ENCODE assay signal across 12 cellular contexts in the genomic region with DNA sequence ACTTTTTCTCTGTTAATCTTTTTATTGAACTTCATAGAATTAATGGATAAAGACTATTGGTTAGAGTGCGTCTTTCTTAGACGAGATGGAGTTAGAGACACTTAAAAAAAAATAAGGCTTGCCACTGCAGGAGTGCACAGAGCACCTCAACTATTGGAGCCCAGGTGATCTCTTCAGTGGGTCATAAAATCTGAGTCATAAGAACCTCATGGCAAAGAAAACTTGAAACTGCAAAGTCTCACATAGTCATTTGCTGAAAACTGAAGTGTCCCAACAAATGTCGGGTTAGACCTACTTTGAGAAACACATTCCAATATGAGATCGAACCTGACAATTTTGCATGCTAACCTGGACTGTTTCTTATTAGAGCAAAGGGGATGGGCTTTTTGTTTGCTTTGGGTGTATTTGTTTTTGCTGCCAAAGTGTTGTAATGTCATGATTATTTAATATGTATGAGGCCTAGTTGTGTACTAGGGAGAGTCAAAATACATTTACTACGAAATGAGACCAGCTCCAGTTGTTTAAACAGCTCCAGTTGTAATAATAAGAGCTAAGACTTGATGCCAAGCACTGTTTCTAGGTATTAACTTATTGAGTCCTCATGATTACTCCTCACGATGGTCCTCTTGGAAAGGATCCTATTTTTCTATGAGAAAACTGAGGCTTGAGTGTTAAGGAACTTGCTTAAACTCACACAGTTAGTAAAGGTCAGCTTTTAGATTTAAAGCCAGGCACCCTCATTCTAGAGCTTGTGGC.
A peak's percentile ranks its signal among the peaks of the same experiment; 100 is the strongest.
DNase-seq lines count a peak whose midpoint lies in the region; ATAC-seq and TF ChIP-seq lines count a peak whose summit lies in the region.
"Had no signal": no experiment of that assay in that cellular context is flagged by ENCODE, and none has a peak within 500 bp of the region (broad histone marks: within the 10 kb centered on the region; RNA-seq: fewer than 3 reads in every experiment).

No MANE protein-coding gene starts in this region.

- no peak for TF ChIP-seq POLR2A in adrenal gland (IDR thresholded peaks at IDR 0.05)

- H3K4me1 ChIP-seq in heart right ventricle (peaks cover 0 to 48% (median 29%) of the 10 kb centered on the region in 9 donors), adrenal gland (replicated peaks in 1 of 2) (peaks cover 41 to 55% of the 10 kb centered on the region in 2 donors), mesodermal cell (ENCODE audit: control insufficient read depth, insufficient read depth, low read length, poor library complexity, severe bottlenecking) (peaks cover 18% of the 10 kb centered on the region), urinary bladder (ENCODE audit: insufficient read depth) (peaks cover 1% of the 10 kb centered on the region)

- H3K36me3 ChIP-seq in heart right ventricle (no peaks in the 10 kb centered on the region), adrenal gland (replicated peaks in 1 of 2) (no peaks in the 10 kb centered on the region), mesodermal cell (ENCODE audit: control insufficient read depth, insufficient read depth, low read length) (no peaks in the 10 kb centered on the region), urinary bladder (ENCODE audit: insufficient read depth) (no peaks in the 10 kb centered on the region)
- H3K36me3 ChIP-seq: BE2C, upper lobe of left lung had no signal

- H3K27ac ChIP-seq in heart right ventricle = peak overlapping the region in 9 of 10 donors; percentile 23 to 80 (median 72)
- peak overlapping the region in 4 of 5 donors; percentile 34 to 83 (median 77) for H3K27ac ChIP-seq in adrenal gland
- H3K27ac ChIP-seq in mesodermal cell (ENCODE audit: low read depth, low read length, severe bottlenecking) = peak overlapping the region; percentile 88
- H3K27ac ChIP-seq in urinary bladder (ENCODE audit: low read depth) = peak overlapping the region; percentile 41

- no peaks in the 10 kb centered on the region for H3K27me3 ChIP-seq in heart right ventricle
- no peaks in the 10 kb centered on the region for H3K27me3 ChIP-seq in adrenal gland
- H3K27me3 ChIP-seq: BE2C, upper lobe of left lung had no signal

- intact Hi-C loops in heart right ventricle (cut with DNase I) (loop anchor here in 2 of 10 donors (5.0 to 10.0 kb wide), 2 partner anchors 63 to 65 kb away; a partner anchor contains a TSS), left ventricle myocardium superior (cut with micrococcal nuclease) (no loop called here), adrenal gland (cut with DNase I) (no loop called here)

- DNase-seq in heart right ventricle = no peak
- DNase-seq in left ventricle myocardium superior = no peak
- no peak for DNase-seq in adrenal gland
- DNase-seq in SIG-M5 (lab: John Stamatoyannopoulos, UW) = no peak
- DNase-seq in stimulated activated naive CD8-positive, alpha-beta T cell treated with anti-CD3 and anti-CD28 coated beads, Interleukin-15, Interleukin-2, amounts not matched to agents 100 U/mL and 50 U/mL, for 24 hours = no peak
- DNase-seq: activated CD4-positive, CD25-positive, alpha-beta regulatory T cell treated with anti-CD3 and anti-CD28 coated beads, Interleukin-2, amount 50 U/mL, for 72 hours; activated naive CD4-positive, alpha-beta T cell had no signal

- H3K9me3 ChIP-seq in heart right ventricle = no peaks in the 10 kb centered on the region
- H3K9me3 ChIP-seq in adrenal gland (replicated peaks in 1 of 3) = no peaks in the 10 kb centered on the region
- no peaks in the 10 kb centered on the region for H3K9me3 ChIP-seq in mesodermal cell (ENCODE audit: control insufficient read depth, low read length)
- H3K9me3 ChIP-seq: BE2C, upper lobe of left lung had no signal

- ATAC-seq in heart right ventricle (no peak), left ventricle myocardium superior (no peak), HG03196 (IDR thresholded peaks at IDR 0.05; ENCODE audit: unreplicated experiment) (no peak)
- ATAC-seq in stimulated activated naive CD8-positive, alpha-beta T cell treated with anti-CD3 and anti-CD28 coated beads, Interleukin-15, Interleukin-2, amounts not matched to agents 100 U/mL and 50 U/mL, for 24 hours = no peak

- no peak for TF ChIP-seq CTCF in heart right ventricle (IDR thresholded peaks at IDR 0.05)
- no peak for TF ChIP-seq CTCF in adrenal gland (IDR thresholded peaks at IDR 0.05)

- 75 to 78% methylated on average over 6 of the region's 6 CpGs for WGBS in heart right ventricle, 2 donors
- WGBS in adrenal gland, 4 donors = 71 to 84% (median 80%) methylated on average over 6 of the region's 6 CpGs
- WGBS in mesodermal cell (ENCODE audit: insufficient coverage in 2 of 2), 2 experiments = 93 to 98% methylated on average over 5 to 6 of the region's 6 CpGs
- WGBS in urinary bladder = 77% methylated on average over 6 of the region's 6 CpGs

- H3K4me3 ChIP-seq in heart right ventricle (no peak overlapping the region), adrenal gland (no peak overlapping the region), mesodermal cell (ENCODE audit: extremely low read depth, insufficient read depth, low read length, poor library complexity, severe bottlenecking) (no peak overlapping the region), urinary bladder (ENCODE audit: low read depth, low read length) (no peak overlapping the region)
- H3K4me3 ChIP-seq: upper lobe of left lung had no signal
